ENCODE assay signal across 1 cellular context in the genomic region with DNA sequence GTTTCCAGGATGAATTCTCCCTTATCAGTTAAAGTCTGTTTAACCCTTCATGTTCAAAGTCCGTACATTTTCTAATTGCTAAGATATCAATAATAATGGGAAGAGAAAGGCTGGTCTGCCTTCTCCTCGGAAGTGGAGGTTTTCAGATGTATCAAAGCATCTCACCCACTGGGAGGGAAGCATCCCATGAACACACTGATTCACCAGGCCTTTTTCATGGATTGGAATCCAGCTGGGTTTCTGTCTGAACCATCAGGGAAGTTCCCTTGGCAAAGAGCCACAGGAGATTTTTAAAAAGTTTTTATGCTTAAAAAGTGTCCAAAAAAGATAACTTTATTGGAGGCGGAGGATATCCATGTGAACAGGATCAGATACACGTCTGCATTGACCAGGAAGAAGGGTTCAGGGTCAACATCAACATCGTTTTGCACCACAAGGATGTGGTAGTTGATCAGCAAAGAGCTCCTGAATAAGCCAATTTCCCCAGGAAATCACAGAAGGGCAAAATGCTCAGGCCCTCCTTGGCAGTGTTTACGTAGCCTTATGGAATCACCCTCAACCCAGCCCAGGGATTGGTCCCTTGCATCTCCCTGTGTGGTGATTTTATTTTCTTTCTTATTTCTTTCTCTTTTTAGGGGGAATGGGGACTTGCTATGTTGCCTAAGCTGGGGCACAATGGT.
A peak's percentile ranks its signal among the peaks of the same experiment; 100 is the strongest.
TF ChIP-seq lines count a peak whose summit lies in the region.

No MANE protein-coding gene starts in this region.

TF ChIP-seq in WTC11, 78 proteins besides CTCF, POLR2A, EP300 and RAD21 (continued from another document):
- TF ChIP-seq ZNF423 (CRISPR knock-in tag; IDR thresholded peaks at IDR 0.05) (peak; percentile 67), MXD4 (CRISPR knock-in tag; IDR thresholded peaks at IDR 0.05; ENCODE audit: borderline replicate concordance) (no peak)
